Comparison of ENCODE assay signal across 15 cellular contexts in genomic region chr2:166284359-166284758, GRCh38.
A peak's percentile ranks its signal among the peaks of the same experiment; 100 is the strongest.
DNase-seq lines count a peak whose midpoint lies in the region; ATAC-seq, FAIRE-seq and TF ChIP-seq lines count a peak whose summit lies in the region.
"Had no signal": no experiment of that assay in that cellular context is flagged by ENCODE, and none has a peak within 500 bp of the region (broad histone marks: within the 10 kb centered on the region; RNA-seq: fewer than 3 reads in every experiment).

No MANE protein-coding gene starts in this region.

- H3K27ac Mint-ChIP-seq in neural progenitor cell (no peak overlapping the region), T-cell (no peak overlapping the region)
- H3K27ac Mint-ChIP-seq in stimulated activated memory B cell treated with anti-CD40 and anti-IgM and Interleukin-4, amounts not matched to agents 10 μg/mL and 1 μg/mL and 100 μg/mL, for 72 hours: no peak overlapping the region
- H3K27ac Mint-ChIP-seq: H9 had no signal

- peak; percentile 80 for ATAC-seq in K562
- peak; percentile 36 for ATAC-seq in stimulated activated memory B cell treated with anti-CD40 and anti-IgM and Interleukin-4, amounts not matched to agents 10 μg/mL and 1 μg/mL and 100 μg/mL, for 72 hours
- no peak for ATAC-seq in T-cell (replicated peaks in 1 of 4)

- TF ChIP-seq RAD21 in K562 (CRISPR knock-in tag; conservative IDR thresholded peaks at IDR 0.05 in 1 of 2, IDR thresholded peaks at IDR 0.05 in 1 of 2): no peak

- in situ Hi-C loops in K562 (cut with MboI): no loop called here
- in situ Hi-C loops in HAP-1 (cut with MboI; ENCODE audit: low sequenced_read_pairs): no loop called here
- in situ Hi-C loops in G401 (cut with HindIII; ENCODE audit: low sequenced_read_pairs): no loop called here

- FAIRE-seq in K562 (lab: Jason Lieb, UNC): no peak
- FAIRE-seq: G401.6, GM12892 had no signal

- peaks cover 0 to 3% of the 10 kb centered on the region in 2 experiments; a peak in 2 of 5 replicates for H3K4me1 ChIP-seq in K562 (replicated peaks in 1 of 2; ENCODE audit: control insufficient read depth in 2 of 2, insufficient read depth in 2 of 2, low read length in 2 of 2)
- no peaks in the 10 kb centered on the region for H3K4me1 ChIP-seq in neural progenitor cell
- H3K4me1 ChIP-seq in HAP-1: no peaks in the 10 kb centered on the region

- DNase-seq in K562 (ENCODE audit: extremely low read depth in 1 of 4, low spot score in 3 of 4) (peak in 1 of 4 experiments; percentile 14), neural progenitor cell (ENCODE audit: low spot score) (no peak), T-cell (no peak), HAP-1 (ENCODE audit: low spot score in 2 of 2) (no peak), G401 (ENCODE audit: low spot score) (no peak)
- DNase-seq: C1 segment of cervical spinal cord; Calu3; CD4-positive, alpha-beta memory T cell; COR-L47; DMS53; DMS79 treated with DMSO at 0.1 percent for 48 hours; H9 had no signal

- H3K27ac ChIP-seq in K562 (ENCODE audit: extremely low read depth, low read depth, low read length) (no peak overlapping the region), neural progenitor cell (no peak overlapping the region)

- H3K4me3 ChIP-seq in K562: no peak overlapping the region
- H3K4me3 ChIP-seq in neural progenitor cell: no peak overlapping the region
- H3K4me3 ChIP-seq in HAP-1: no peak overlapping the region

- no peak for TF ChIP-seq EP300 in K562 (IDR thresholded peaks at IDR 0.05; ENCODE audit: low read length)

- H3F3A ChIP-seq in neural progenitor cell (ENCODE audit: low read depth): no peaks in the 10 kb centered on the region

- H2AFZ ChIP-seq in K562 (ENCODE audit: low read depth, low read length) (peak overlapping the region; percentile 25; the same call in 1 of the 2 replicates), neural progenitor cell (replicated peaks) (peak overlapping the region; percentile 63)

- H3K9me3 Mint-ChIP-seq in neural progenitor cell (no peaks in the 10 kb centered on the region), T-cell (peaks cover 2 to 3% (median 2%) of the 10 kb centered on the region in 3 donors)
- H3K9me3 Mint-ChIP-seq in stimulated activated memory B cell treated with anti-CD40 and anti-IgM and Interleukin-4, amounts not matched to agents 10 μg/mL and 1 μg/mL and 100 μg/mL, for 72 hours: peaks cover 2% of the 10 kb centered on the region
- H3K9me3 Mint-ChIP-seq: H9 had no signal

- no peak for TF ChIP-seq POLR2A in K562 (conservative IDR thresholded peaks at IDR 0.05)

- H3K27me3 Mint-ChIP-seq in neural progenitor cell (ENCODE audit: insufficient read depth, low read depth) (peaks cover 4% of the 10 kb centered on the region), T-cell (no peaks in the 10 kb centered on the region)
- no peaks in the 10 kb centered on the region for H3K27me3 Mint-ChIP-seq in stimulated activated memory B cell treated with anti-CD40 and anti-IgM and Interleukin-4, amounts not matched to agents 10 μg/mL and 1 μg/mL and 100 μg/mL, for 72 hours
- H3K27me3 Mint-ChIP-seq: CD4-positive, alpha-beta memory T cell had no signal

- H3K4me2 ChIP-seq in K562 (ENCODE audit: insufficient read depth, low read length) (no peak overlapping the region), neural progenitor cell (no peak overlapping the region)

- POLR2A ChIA-PET in K562 (lab: Yijun Ruan, JAX): interaction anchor here (0.8 kb wide), 1 partner anchor 9 kb away, joined by 3 read pairs; no protein-coding TSS in a partner anchor
- POLR2A ChIA-PET in T-cell (lab: Charles Lee): no interaction called here

- no TSS peak for BruUV-seq in K562 (replicated peaks; lab: Mats Ljungman, UMichigan)

- no peak for TF ChIP-seq CTCF in K562 (IDR thresholded peaks at IDR 0.05 in 2 of 3, conservative IDR thresholded peaks at IDR 0.05 in 1 of 3; ENCODE audit: insufficient read depth in 2 of 3, low read depth in 1 of 3, low read length in 3 of 3)
- no peak for TF ChIP-seq CTCF in neural progenitor cell (IDR thresholded peaks at IDR 0.05)

- H3K79me2 ChIP-seq in K562 (ENCODE audit: control insufficient read depth, insufficient read depth, low read length): no peaks in the 10 kb centered on the region
- no peaks in the 10 kb centered on the region for H3K79me2 ChIP-seq in neural progenitor cell (ENCODE audit: low read depth)

- H3K36me3 Mint-ChIP-seq in neural progenitor cell (no peaks in the 10 kb centered on the region), T-cell (no peaks in the 10 kb centered on the region)
- H3K36me3 Mint-ChIP-seq in stimulated activated memory B cell treated with anti-CD40 and anti-IgM and Interleukin-4, amounts not matched to agents 10 μg/mL and 1 μg/mL and 100 μg/mL, for 72 hours: no peaks in the 10 kb centered on the region
- H3K36me3 Mint-ChIP-seq: CD4-positive, alpha-beta memory T cell had no signal

- no peaks in the 10 kb centered on the region for H3K9me3 ChIP-seq in K562 (replicated peaks; ENCODE audit: control insufficient read depth, insufficient read depth, low read depth, low read length)
- H3K9me3 ChIP-seq in neural progenitor cell (ENCODE audit: low read depth): no peaks in the 10 kb centered on the region
- no peaks in the 10 kb centered on the region for H3K9me3 ChIP-seq in HAP-1

- H3K36me3 ChIP-seq in K562 (ENCODE audit: control insufficient read depth, insufficient read depth, low read length) (peaks cover 24% of the 10 kb centered on the region; the same call in 1 of the 3 replicates), neural progenitor cell (no peaks in the 10 kb centered on the region), HAP-1 (replicated peaks) (no peaks in the 10 kb centered on the region)

- 64% methylated on average over 9 of the region's 9 CpGs for WGBS in K562 (ENCODE audit: insufficient coverage, low coverage, missing lambda C conversion rate)

- intact Hi-C loops in K562 (cut with micrococcal nuclease): no loop called here

- no peak overlapping the region for H3K4me3 Mint-ChIP-seq in neural progenitor cell
- no peak overlapping the region for H3K4me3 Mint-ChIP-seq in stimulated activated memory B cell treated with anti-CD40 and anti-IgM and Interleukin-4, amounts not matched to agents 10 μg/mL and 1 μg/mL and 100 μg/mL, for 72 hours
- H3K4me3 Mint-ChIP-seq in T-cell: no peak overlapping the region
- H3K4me3 Mint-ChIP-seq: CD4-positive, alpha-beta memory T cell; H9 had no signal

- H4K20me1 ChIP-seq in K562 (replicated peaks; ENCODE audit: control insufficient read depth, insufficient read depth, low read length) (no peaks in the 10 kb centered on the region), neural progenitor cell (ENCODE audit: low read depth) (no peaks in the 10 kb centered on the region)

- H3K27me3 ChIP-seq in K562 (ENCODE audit: control insufficient read depth in 2 of 2, insufficient read depth in 2 of 2, low read length in 2 of 2): no peaks in the 10 kb centered on the region
- H3K27me3 ChIP-seq in neural progenitor cell: no peaks in the 10 kb centered on the region
- H3K27me3 ChIP-seq in HAP-1 (ENCODE audit: low read depth): no peaks in the 10 kb centered on the region

- H3K9ac ChIP-seq in K562 (ENCODE audit: insufficient read depth in 1 of 2, low read depth in 2 of 2, low read length in 2 of 2) (no peak overlapping the region), neural progenitor cell (no peak overlapping the region)

- H3K9me1 ChIP-seq in K562 (ENCODE audit: control insufficient read depth, insufficient read depth, low read length): no peaks in the 10 kb centered on the region

- H3K4me1 Mint-ChIP-seq in neural progenitor cell: peaks cover 2% of the 10 kb centered on the region
- no peaks in the 10 kb centered on the region for H3K4me1 Mint-ChIP-seq in stimulated activated memory B cell treated with anti-CD40 and anti-IgM and Interleukin-4, amounts not matched to agents 10 μg/mL and 1 μg/mL and 100 μg/mL, for 72 hours
- no peaks in the 10 kb centered on the region for H3K4me1 Mint-ChIP-seq in T-cell
- H3K4me1 Mint-ChIP-seq: CD4-positive, alpha-beta memory T cell had no signal

- CTCF ChIA-PET in K562 (lab: Yijun Ruan, JAX; ENCODE audit: low intra/inter-chr PET ratio): no interaction called here
- CTCF ChIA-PET in T-cell (lab: Charles Lee): no interaction called here

TF ChIP-seq in K562, 482 proteins besides CTCF, POLR2A, EP300 and RAD21:
- no peak for TF ChIP-seq C11orf30 (IDR thresholded peaks at IDR 0.05; ENCODE audit: low read depth)
- no peak for TF ChIP-seq MCM2 (IDR thresholded peaks at IDR 0.05; ENCODE audit: low read depth)
- no peak for TF ChIP-seq ZHX1 (conservative IDR thresholded peaks at IDR 0.05; ENCODE audit: low read length)
- TF ChIP-seq FOXK1 (CRISPR knock-in tag; IDR thresholded peaks at IDR 0.05; ENCODE audit: borderline replicate concordance): no peak
- TF ChIP-seq ZNF696 (CRISPR knock-in tag; conservative IDR thresholded peaks at IDR 0.05): no peak
- TF ChIP-seq ZNF444 (CRISPR knock-in tag; IDR thresholded peaks at IDR 0.05): no peak

Comparison
In these comparisons a context has a peak if more than half of its experiments do, and no peak if none do; other contexts are left out.
1. ATAC-seq: peak in K562 (single experiment) and stimulated activated memory B cell treated with anti-CD40 and anti-IgM and Interleukin-4, amounts not matched to agents 10 μg/mL and 1 μg/mL and 100 μg/mL, for 72 hours (single experiment); none in T-cell (0 of 4).